Comparison of ENCODE assay signal across 8 cellular contexts in genomic region chr12:105235747-105236476, GRCh38. TPM values are rescaled to one million over a fixed set of nuclear protein-coding genes. Genes with fewer than 3 reads are reported as not detected.
DNase-seq lines count a peak whose midpoint lies in the region; ATAC-seq and TF ChIP-seq lines count a peak whose summit lies in the region.

APPL2 (minus strand) TSS chr12:105236174; CDS start chr12:105236012, 162 bp downstream.

- DNase-seq in CD14-positive monocyte (ENCODE audit: low spot score): peak; percentile 84
- peak; percentile 48 for DNase-seq in NCI-H82 treated with DMSO at 0.1 percent for 48 hours (lab: John Stamatoyannopoulos, UW; ENCODE audit: unreplicated experiment)
- peak; percentile 84 for DNase-seq in activated CD8-positive, alpha-beta T cell treated with anti-CD3 and anti-CD28 coated beads for 36 hours
- DNase-seq in lower leg skin (ENCODE audit: low spot score in 2 of 2): peak; percentile 84 to 97
- DNase-seq in stimulated activated CD4-positive, alpha-beta T cell treated with anti-CD3 and anti-CD28 coated beads, Interleukin-4, amount 100 ng/mL, for 48 hours (ENCODE audit: low read depth in 2 of 2): peak; percentile 67 to 80

- CTCF ChIA-PET in activated CD8-positive, alpha-beta T cell treated with anti-CD3 and anti-CD28 coated beads for 36 hours (lab: Charles Lee): interaction anchor here (0.7 to 2.7 kb wide), 5 partner anchors 11 to 149 kb away, joined by 3 to 17 read pairs (median 3); partner anchors contain the start of gene C12orf75

- intact Hi-C loops in CD14-positive monocyte (cut with micrococcal nuclease): no loop called here
- intact Hi-C loops in activated CD8-positive, alpha-beta T cell treated with anti-CD3 and anti-CD28 coated beads for 36 hours (cut with micrococcal nuclease): loop anchor here (5.0 kb wide), 1 partner anchor 129 kb away; the partner anchor contains the start of gene WASHC4
- intact Hi-C loops in lower leg skin (cut with DNase I; ENCODE audit: low total_unique reads): no loop called here

- WGBS in lower leg skin, 2 donors: 0 to 1% methylated on average over 14 to 23 of the region's 77 CpGs

- H3K4me1 Mint-ChIP-seq in CD14-positive monocyte: peaks cover 29% of the 10 kb centered on the region
- peaks cover 44% of the 10 kb centered on the region for H3K4me1 Mint-ChIP-seq in activated CD8-positive, alpha-beta T cell treated with anti-CD3 and anti-CD28 coated beads for 36 hours (ENCODE audit: low read depth)

- peaks cover 38 to 39% of the 10 kb centered on the region in 2 donors for H3K4me1 ChIP-seq in duodenal mucosa (ENCODE audit: control insufficient read depth in 1 of 2, insufficient read depth in 2 of 2, low read length in 2 of 2)

- H3K27me3 Mint-ChIP-seq in CD14-positive monocyte (ENCODE audit: low read depth in 3 of 3): peaks cover 1 to 4% (median 2%) of the 10 kb centered on the region in 3 donors
- no peaks in the 10 kb centered on the region for H3K27me3 Mint-ChIP-seq in activated CD8-positive, alpha-beta T cell treated with anti-CD3 and anti-CD28 coated beads for 36 hours

- H3K9ac ChIP-seq in duodenal mucosa (ENCODE audit: low read depth in 1 of 2, low read length in 2 of 2): peak within 1 kb of the TSS; percentile 75 to 85

- no peaks in the 10 kb centered on the region for H3K9me3 ChIP-seq in duodenal mucosa (ENCODE audit: control insufficient read depth in 1 of 2, low read length in 2 of 2)

- peak within 1 kb of the TSS; percentile 74 to 93 for H3K4me3 ChIP-seq in duodenal mucosa (ENCODE audit: low read depth in 1 of 2, low read length in 2 of 2)
- peak within 1 kb of the TSS; percentile 90 for H3K4me3 ChIP-seq in lower leg skin (ENCODE audit: low read depth, poor library complexity, severe bottlenecking)

- peak within 1 kb of the TSS; percentile 78 to 92 (median 88) for H3K27ac Mint-ChIP-seq in CD14-positive monocyte
- H3K27ac Mint-ChIP-seq in activated CD8-positive, alpha-beta T cell treated with anti-CD3 and anti-CD28 coated beads for 36 hours: peak within 1 kb of the TSS; percentile 86

- ATAC-seq in GM19397 (IDR thresholded peaks at IDR 0.05; ENCODE audit: unreplicated experiment) (peak; percentile 91), HG03571 (IDR thresholded peaks at IDR 0.05; ENCODE audit: unreplicated experiment) (peak; percentile 82)
- peak; percentile 84 for ATAC-seq in activated CD8-positive, alpha-beta T cell treated with anti-CD3 and anti-CD28 coated beads for 36 hours

- TF ChIP-seq CTCF in CD14-positive monocyte (IDR thresholded peaks at IDR 0.05) (peak; percentile 46), lower leg skin (IDR thresholded peaks at IDR 0.05) (no peak)
- TF ChIP-seq CTCF in activated CD8-positive, alpha-beta T cell treated with anti-CD3 and anti-CD28 coated beads for 36 hours (IDR thresholded peaks at IDR 0.05): peak; percentile 55

- peaks cover 11 to 12% of the 10 kb centered on the region in 2 donors for H3K36me3 Mint-ChIP-seq in CD14-positive monocyte
- peaks cover 8% of the 10 kb centered on the region for H3K36me3 Mint-ChIP-seq in activated CD8-positive, alpha-beta T cell treated with anti-CD3 and anti-CD28 coated beads for 36 hours (ENCODE audit: low read depth)

- peak within 1 kb of the TSS; percentile 86 to 95 for H3K4me3 Mint-ChIP-seq in CD14-positive monocyte
- H3K4me3 Mint-ChIP-seq in activated CD8-positive, alpha-beta T cell treated with anti-CD3 and anti-CD28 coated beads for 36 hours: peak within 1 kb of the TSS; percentile 90

- peaks cover 0 to 6% of the 10 kb centered on the region in 2 donors for H3K36me3 ChIP-seq in duodenal mucosa (ENCODE audit: control insufficient read depth in 1 of 2, insufficient read depth in 2 of 2, low read length in 2 of 2)

- no peak for TF ChIP-seq POLR2A in lower leg skin (IDR thresholded peaks at IDR 0.05)

- no peaks in the 10 kb centered on the region for H3K27me3 ChIP-seq in duodenal mucosa (ENCODE audit: control insufficient read depth in 1 of 2, insufficient read depth in 2 of 2, low read length in 2 of 2)

- H3K27ac ChIP-seq in duodenal mucosa (ENCODE audit: low read depth, low read length): peak within 1 kb of the TSS; percentile 94

- POLR2A ChIA-PET in activated CD8-positive, alpha-beta T cell treated with anti-CD3 and anti-CD28 coated beads for 36 hours (lab: Charles Lee): interaction anchor here (1.0 to 1.7 kb wide), 3 partner anchors 14 to 128 kb away, joined by 3 to 5 read pairs (median 3); partner anchors contain the start of gene WASHC4

- H3K9me3 Mint-ChIP-seq in CD14-positive monocyte: no peaks in the 10 kb centered on the region
- H3K9me3 Mint-ChIP-seq in activated CD8-positive, alpha-beta T cell treated with anti-CD3 and anti-CD28 coated beads for 36 hours: no peaks in the 10 kb centered on the region

RNA-seq across cellular contexts. Expression of gene APPL2, which starts in this region (rescaled TPM):
- polyA plus RNA-seq in CD14-positive monocyte: 1 to 10 TPM; 6.4 to 9.0 TPM
- total RNA-seq in activated CD8-positive, alpha-beta T cell treated with anti-CD3 and anti-CD28 coated beads for 36 hours: 10 to 100 TPM; 14.5 to 15.8 TPM
- 100 to 1,000 TPM in 3 of 4 donors, 10 to 100 TPM in 1; 76.6 to 170 (median 109) TPM for total RNA-seq in lower leg skin

Comparison
In these comparisons a context has a peak if more than half of its experiments do, and no peak if none do; other contexts are left out.
1. Peak in every context shown above with its lines: DNase-seq, ATAC-seq, H3K4me3 ChIP-seq and H3K27ac ChIP-seq.
2. RNA of gene APPL2 (total RNA-seq): 76.6 to 170 TPM in lower leg skin; 14.5 to 15.8 TPM in activated CD8-positive, alpha-beta T cell treated with anti-CD3 and anti-CD28 coated beads for 36 hours; every median in the first group is over 4 times any median in the second.
3. CTCF ChIP-seq: peak in CD14-positive monocyte (single experiment) and activated CD8-positive, alpha-beta T cell treated with anti-CD3 and anti-CD28 coated beads for 36 hours (single experiment); none in lower leg skin (0 of 3).